In the genomic region with DNA sequence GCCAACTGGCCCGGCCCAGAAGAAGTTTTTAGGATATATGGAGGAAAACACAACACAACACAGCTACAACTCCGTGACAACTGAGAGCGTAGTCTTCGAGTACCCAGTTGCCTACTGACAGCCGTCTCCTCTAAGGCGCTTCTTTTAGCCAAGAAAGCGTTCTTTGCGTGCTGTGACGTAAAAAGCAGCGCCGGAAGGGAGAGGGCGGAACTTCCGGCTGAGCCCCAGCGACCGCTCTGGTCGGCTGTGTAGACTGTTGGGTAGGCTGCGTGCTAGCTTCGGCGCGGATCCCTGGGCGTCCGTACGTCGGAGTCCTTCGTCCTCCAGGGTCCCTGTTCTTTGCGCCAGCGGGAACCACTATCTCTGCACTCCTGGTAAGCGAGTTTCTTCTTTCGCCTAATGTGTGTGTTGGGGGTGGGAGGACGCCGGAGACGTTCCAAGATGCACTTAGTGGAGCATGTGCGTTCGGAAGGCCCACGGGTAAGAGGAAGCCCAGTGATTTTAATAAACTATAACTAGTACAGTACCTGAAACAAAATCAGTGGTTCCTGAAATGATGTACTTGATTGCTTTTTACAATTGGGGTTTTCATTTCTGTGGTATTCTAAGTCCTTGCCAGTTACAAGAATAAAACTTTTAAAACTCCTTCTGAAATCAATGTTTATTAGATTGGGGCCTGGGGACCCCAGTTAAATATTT, we compare ENCODE assay signal across 8 cellular contexts. TPM values are rescaled to one million over a fixed set of nuclear protein-coding genes. Genes with fewer than 3 reads are reported as not detected.
A peak's percentile ranks its signal among the peaks of the same experiment; 100 is the strongest.
DNase-seq lines count a peak whose midpoint lies in the region; ATAC-seq, FAIRE-seq and TF ChIP-seq lines count a peak whose summit lies in the region.

A gene (plus strand): TSS at position 239 of the 699 bp plus-strand sequence. CDS start 2,914 bp downstream, outside the sequence.

- TF ChIP-seq POLR2A in GM12892 (IDR thresholded peaks at IDR 0.05; ENCODE audit: low read depth, low read length) = peak; percentile 94

- H3K27me3 ChIP-seq in upper lobe of right lung = peaks cover 14% of the 10 kb centered on the region

- TF ChIP-seq CTCF in upper lobe of right lung (IDR thresholded peaks at IDR 0.05) = no peak

- DNase-seq in GM12892 (ENCODE audit: insufficient read length) (peak; percentile 83), NCI-H1436 treated with DMSO at 0.1 percent for 48 hours (lab: John Stamatoyannopoulos, UW) (peak; percentile 71), amniotic epithelial cell (ENCODE audit: low read depth) (peak; percentile 92), left cardiac atrium (peak; percentile 91), posterior vena cava (ENCODE audit: low spot score) (peak; percentile 98), upper lobe of right lung (peak; percentile 94)

- peak; percentile 92 for FAIRE-seq in GM12892 (lab: Jason Lieb, UNC)

- H3K36me3 ChIP-seq in upper lobe of right lung = peaks cover 20% of the 10 kb centered on the region

- H3K4me1 ChIP-seq in upper lobe of right lung = peaks cover 12% of the 10 kb centered on the region

- peak; percentile 99 for ATAC-seq in HG02840 (IDR thresholded peaks at IDR 0.05; ENCODE audit: low FRiP score, unreplicated experiment)
- peak; percentile 100 for ATAC-seq in left cardiac atrium
- ATAC-seq in upper lobe of right lung = peak; percentile 100

- intact Hi-C loops in T-helper 1 cell treated with Interleukin-12 subunit alpha and Interleukin-12 subunit beta and Interleukin-4 antibody, amounts not matched to agents 30 ng/mL and 1 ng/mL, for 36 hours (cut with micrococcal nuclease) = loop anchor here (1.0 to 5.0 kb wide), 9 partner anchors 12 to 171 kb away; a partner anchor contains a TSS
- intact Hi-C loops in left cardiac atrium (cut with DNase I) (loop anchor here in 1 of 2 donors (5.0 kb wide), 1 partner anchor 49 kb away; a partner anchor contains a TSS), posterior vena cava (cut with DNase I) (no loop called here), upper lobe of right lung (cut with DNase I) (no loop called here)

- H3K4me3 ChIP-seq in upper lobe of right lung = peak within 1 kb of the TSS; percentile 91

- no peaks in the 10 kb centered on the region for H3K9me3 ChIP-seq in upper lobe of right lung

- H3K27ac ChIP-seq in upper lobe of right lung = peak within 1 kb of the TSS; percentile 91

RNA-seq across cellular contexts. Expression of the gene that starts here (rescaled TPM):
- polyA plus RNA-seq in GM12892 (2012; ENCODE audit: missing spikeins) = 34.7 TPM
- total RNA-seq in T-helper 1 cell treated with Interleukin-12 subunit alpha and Interleukin-12 subunit beta and Interleukin-4 antibody, amounts not matched to agents 30 ng/mL and 1 ng/mL, for 36 hours = 24.2 and 26.7 TPM in 2 replicates
- total RNA-seq in left cardiac atrium (10 to 100 TPM; 21.2 to 23.6 TPM), posterior vena cava (10 to 100 TPM; 14.6 to 15.2 TPM), upper lobe of right lung (15.1 TPM)

Comparison
In these comparisons a context has a peak if more than half of its experiments do, and no peak if none do; other contexts are left out.
1. Peak in every context shown above with its lines: DNase-seq, ATAC-seq, H3K4me3 ChIP-seq and H3K27ac ChIP-seq.